Comparison of ENCODE assay signal across 17 cellular contexts in the genomic region with DNA sequence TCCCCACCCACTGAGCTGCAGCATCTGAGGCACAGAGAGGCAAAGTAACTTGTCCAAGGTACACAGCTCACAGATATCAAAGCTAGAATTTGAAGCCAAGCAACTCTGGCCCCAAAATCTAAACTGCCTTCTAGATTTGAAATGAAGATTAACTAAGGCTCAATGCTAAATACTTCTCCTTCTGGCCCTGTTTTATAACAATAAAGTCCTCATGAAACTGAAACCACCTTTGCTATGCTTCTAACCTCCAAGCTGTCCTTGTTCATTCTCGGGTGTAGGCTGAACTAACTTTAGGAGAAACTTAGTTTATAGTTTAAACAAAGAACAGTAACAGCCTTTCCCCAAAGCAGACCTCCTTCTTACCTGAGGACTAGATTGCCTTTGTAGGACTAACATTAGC.
A peak's percentile ranks its signal among the peaks of the same experiment; 100 is the strongest.
DNase-seq lines count a peak whose midpoint lies in the region; ATAC-seq, FAIRE-seq and TF ChIP-seq lines count a peak whose summit lies in the region.
"Had no signal": no experiment of that assay in that cellular context is flagged by ENCODE, and none has a peak within 500 bp of the region (broad histone marks: within the 10 kb centered on the region; RNA-seq: fewer than 3 reads in every experiment).

No MANE protein-coding gene starts in this region.

- no peak overlapping the region for H3K27ac ChIP-seq in keratinocyte (ENCODE audit: control insufficient read depth, insufficient read depth, low read length)
- H3K27ac ChIP-seq: stomach had no signal

- ATAC-seq in GM18909 (IDR thresholded peaks at IDR 0.05; ENCODE audit: poor library complexity, unreplicated experiment) (peak; percentile 74), GM21717 (IDR thresholded peaks at IDR 0.05; ENCODE audit: unreplicated experiment) (peak; percentile 59), HG03066 (IDR thresholded peaks at IDR 0.05; ENCODE audit: low read depth, unreplicated experiment) (peak; percentile 69)
- ATAC-seq: left colon; naive thymus-derived CD8-positive, alpha-beta T cell; right cardiac atrium had no signal

- H3K9me1 ChIP-seq in keratinocyte (ENCODE audit: control insufficient read depth, extremely low read depth, insufficient read depth, low read length): no peaks in the 10 kb centered on the region

- DNase-seq in keratinocyte (ENCODE audit: low read depth, low spot score): no peak
- no peak for DNase-seq in activated naive CD4-positive, alpha-beta T cell (lab: John Stamatoyannopoulos, UW)
- DNase-seq in middle frontal gyrus (ENCODE audit: extremely low spot score, low spot score): no peak
- no peak for DNase-seq in DMS 273 (lab: John Stamatoyannopoulos, UW; ENCODE audit: unreplicated experiment)
- DNase-seq: activated B cell treated with CpG ODN at 0.5 μM for 24 hours; activated T-cell treated with anti-CD3 and anti-CD28 coated beads, Interleukin-2, amount 50 U/mL, for 24 hours; effector memory CD4-positive, alpha-beta T cell; left colon; naive thymus-derived CD8-positive, alpha-beta T cell; NCI-H1694 treated with DMSO at 0.1 percent for 48 hours; NK-92 treated with Interleukin-12 subunit alpha and Interleukin-12 subunit beta, amount 100 ng/mL, for 24 hours; right cardiac atrium; stomach had no signal

- no peak overlapping the region for H3K4me2 ChIP-seq in keratinocyte (ENCODE audit: control insufficient read depth, extremely low read depth, insufficient read depth, low read depth, low read length)

- no peaks in the 10 kb centered on the region for H3K36me3 ChIP-seq in keratinocyte (ENCODE audit: control insufficient read depth in 2 of 2, extremely low read depth in 1 of 2, insufficient read depth in 2 of 2, low read length in 2 of 2)
- H3K36me3 ChIP-seq: stomach had no signal

- H3K79me2 ChIP-seq in keratinocyte (ENCODE audit: control insufficient read depth, insufficient read depth, low read length): no peaks in the 10 kb centered on the region

- no peaks in the 10 kb centered on the region for H4K20me1 ChIP-seq in keratinocyte (ENCODE audit: control insufficient read depth, extremely low read depth, insufficient read depth, low read length)

- no peak for TF ChIP-seq CTCF in keratinocyte (optimal IDR thresholded peaks at IDR 0.05 in 1 of 3, IDR thresholded peaks at IDR 0.05 in 1 of 3, conservative IDR thresholded peaks at IDR 0.05 in 1 of 3; ENCODE audit: extremely low read depth in 1 of 3, insufficient read depth in 2 of 3, low read length in 3 of 3)

- FAIRE-seq in keratinocyte (lab: Jason Lieb, UNC): peak; percentile 48
- FAIRE-seq: H1 had no signal

- H3K27me3 ChIP-seq in keratinocyte (ENCODE audit: control insufficient read depth, extremely low read depth, insufficient read depth, low read length): no peaks in the 10 kb centered on the region
- H3K27me3 ChIP-seq: stomach had no signal

- peak overlapping the region; percentile 10 for H2AFZ ChIP-seq in keratinocyte (ENCODE audit: control insufficient read depth, low read length)

- H3K4me3 ChIP-seq in keratinocyte (ENCODE audit: control insufficient read depth in 2 of 3, extremely low read depth in 1 of 3, insufficient read depth in 2 of 3, low read depth in 1 of 3, low read length in 3 of 3): no peak overlapping the region
- H3K4me3 ChIP-seq: stomach had no signal

- dilution Hi-C loops in keratinocyte (cut with MboI; ENCODE audit: extremely low pct_ligation_motif_present, low sequenced_read_pairs): no loop called here

- H3K9ac ChIP-seq in keratinocyte (ENCODE audit: control insufficient read depth, extremely low read depth, insufficient read depth, low read length): no peak overlapping the region

- H3K4me1 ChIP-seq in keratinocyte (ENCODE audit: control insufficient read depth, extremely low read depth, insufficient read depth, low read length): peaks cover 8% of the 10 kb centered on the region
- H3K4me1 ChIP-seq: stomach had no signal

- H3K9me3 ChIP-seq in keratinocyte (ENCODE audit: control insufficient read depth, low read depth, low read length): no peaks in the 10 kb centered on the region
- H3K9me3 ChIP-seq: stomach had no signal
